8 cellular contexts compared by ENCODE assay signal in the genomic region with DNA sequence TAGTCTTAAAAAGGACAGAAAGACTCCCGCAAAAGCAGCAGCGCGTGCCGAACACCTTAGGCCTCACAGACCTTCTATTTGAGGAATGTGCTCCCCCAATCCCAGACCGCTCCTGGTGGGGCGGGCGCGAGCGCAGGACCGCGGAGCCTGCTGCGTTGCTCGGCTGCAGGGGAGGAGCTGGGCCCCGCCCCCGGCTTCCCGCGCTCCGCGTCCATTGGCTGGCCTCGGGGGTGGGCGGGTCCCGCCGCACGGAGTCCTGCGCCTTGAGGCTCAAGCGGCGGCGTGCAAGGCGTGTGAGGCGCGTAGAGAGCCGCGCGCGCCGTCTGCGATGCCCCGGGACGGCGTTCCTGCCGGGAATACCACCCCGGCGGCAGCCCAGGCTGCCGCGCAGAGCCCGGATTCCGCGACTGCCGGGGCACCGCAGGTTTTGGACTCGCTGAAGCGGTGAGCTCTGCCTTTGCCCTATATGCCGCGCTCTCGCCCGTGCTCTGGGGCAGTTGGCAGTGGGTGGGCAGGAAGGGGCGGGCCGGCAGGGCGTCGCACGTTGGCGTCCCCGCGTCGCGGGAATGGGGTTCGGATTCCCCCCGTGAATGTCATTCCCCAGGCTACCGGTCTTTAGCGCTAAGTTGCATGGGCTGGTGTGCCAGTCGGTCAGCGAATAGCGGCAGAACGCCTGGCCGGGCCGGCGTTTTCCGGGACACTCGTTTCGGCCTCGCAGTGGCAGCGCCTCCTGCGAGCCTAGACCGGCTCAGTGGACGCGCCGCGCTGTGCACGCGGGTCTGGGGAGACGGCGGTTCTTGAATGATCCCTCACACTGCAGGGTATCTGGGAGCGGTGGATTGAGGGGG. TPM values are rescaled to one million over a fixed set of nuclear protein-coding genes. Genes with fewer than 3 reads are reported as not detected.
DNase-seq lines count a peak whose midpoint lies in the region; ATAC-seq, FAIRE-seq and TF ChIP-seq lines count a peak whose summit lies in the region.

No MANE protein-coding gene starts in this region.

- H3K9me3 ChIP-seq in WERI-Rb-1 (ENCODE audit: severe bottlenecking) (peaks cover 3% of the 10 kb centered on the region), breast epithelium (no peaks in the 10 kb centered on the region), skeletal muscle tissue (ENCODE audit: control insufficient read depth in 3 of 3, low read length in 3 of 3) (no peaks in the 10 kb centered on the region)

- TF ChIP-seq POLR2A in breast epithelium (IDR thresholded peaks at IDR 0.05): no peak

- peak overlapping the region; percentile 72 for H3K4me3 ChIP-seq in WERI-Rb-1 (ENCODE audit: low read depth, low read length)
- peak overlapping the region; percentile 45 to 75 (median 64) for H3K4me3 ChIP-seq in breast epithelium
- H3K4me3 ChIP-seq in skeletal muscle tissue (ENCODE audit: low read length in 3 of 3): peak overlapping the region; percentile 84 to 88 (median 87)

- H3K36me3 ChIP-seq in WERI-Rb-1 (no peaks in the 10 kb centered on the region), breast epithelium (no peaks in the 10 kb centered on the region), skeletal muscle tissue (ENCODE audit: control insufficient read depth in 3 of 3, insufficient read depth in 3 of 3, low read length in 3 of 3) (no peaks in the 10 kb centered on the region)

- ATAC-seq in GM18502 (IDR thresholded peaks at IDR 0.05; ENCODE audit: poor library complexity, unreplicated experiment): peak; percentile 99
- ATAC-seq in HG02884 (IDR thresholded peaks at IDR 0.05; ENCODE audit: unreplicated experiment): peak; percentile 94

- H3K9ac ChIP-seq in skeletal muscle tissue (ENCODE audit: low read depth in 1 of 3, low read length in 3 of 3): peak overlapping the region; percentile 83 to 93 (median 90)

- peak overlapping the region; percentile 73 for H3K27ac ChIP-seq in WERI-Rb-1
- peak overlapping the region; percentile 33 to 73 for H3K27ac ChIP-seq in breast epithelium
- H3K27ac ChIP-seq in skeletal muscle tissue (ENCODE audit: low read depth, low read length): peak overlapping the region; percentile 95

- TF ChIP-seq CTCF in WERI-Rb-1 (IDR thresholded peaks at IDR 0.05; ENCODE audit: low read depth, low read length) (peak; percentile 30; the same call in 1 of the 2 replicates), breast epithelium (IDR thresholded peaks at IDR 0.05) (no peak)

- no peak for FAIRE-seq in RCC 7860 (lab: Jason Lieb, UNC)

- H3K27me3 ChIP-seq in WERI-Rb-1 (ENCODE audit: insufficient read depth, low read depth, severe bottlenecking) (no peaks in the 10 kb centered on the region), breast epithelium (peaks cover 0 to 21% of the 10 kb centered on the region in 2 donors), skeletal muscle tissue (ENCODE audit: control insufficient read depth in 3 of 3, insufficient read depth in 3 of 3, low read length in 3 of 3) (peaks cover 0 to 4% (median 0%) of the 10 kb centered on the region in 3 donors)

- H3K4me1 ChIP-seq in breast epithelium: no peaks in the 10 kb centered on the region
- peaks cover 15 to 30% (median 18%) of the 10 kb centered on the region in 3 donors for H3K4me1 ChIP-seq in skeletal muscle tissue (ENCODE audit: control insufficient read depth in 3 of 3, insufficient read depth in 3 of 3, low read length in 3 of 3)

- DNase-seq in NCI-H187 treated with DMSO at 0.1 percent for 48 hours (lab: John Stamatoyannopoulos, UW): peak; percentile 10
- DNase-seq in WERI-Rb-1: peak; percentile 97
- DNase-seq in breast epithelium (ENCODE audit: low spot score in 2 of 2): peak; percentile 51 to 63
- DNase-seq in iPS-NIHi7 (ENCODE audit: extremely low spot score): peak; percentile 98
- DNase-seq in RCC 7860 (ENCODE audit: low spot score): no peak

- intact Hi-C loops in breast epithelium (cut with DNase I; ENCODE audit: low total_unique reads): no loop called here

RNA-seq across cellular contexts. Expression of a gene that starts 49.6 kb away (rescaled TPM):
- total RNA-seq in breast epithelium (10 to 100 TPM in 1 of 3 donors, 1 to 10 TPM in 2; 6.9 to 13.0 (median 9.0) TPM), skeletal muscle tissue (5.7 TPM)

RNA-seq across cellular contexts. Expression of a gene that starts 55.0 kb away (rescaled TPM):
- total RNA-seq in breast epithelium (100 to 1,000 TPM; 203 to 290 (median 266) TPM), skeletal muscle tissue (187 TPM)
